In the genomic region with DNA sequence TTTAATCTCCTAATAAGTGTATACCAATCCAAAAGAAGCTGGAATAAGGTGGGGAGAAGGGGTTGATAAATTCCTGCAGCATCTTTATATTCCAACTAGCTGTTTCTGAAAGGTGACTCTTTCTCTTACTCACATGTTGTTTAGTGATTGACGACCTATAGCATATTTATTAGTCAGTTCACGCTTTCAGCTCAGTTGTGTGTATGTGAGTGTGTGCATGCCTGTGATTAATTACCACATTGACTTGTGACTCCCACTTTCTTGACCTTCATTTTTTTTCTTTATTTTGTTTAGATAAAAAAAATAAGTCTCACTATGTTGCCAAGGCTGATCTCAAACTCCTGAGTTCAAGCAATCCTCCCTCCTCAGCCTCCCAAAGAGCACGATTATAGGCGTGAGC, we compare ENCODE assay signal across 16 cellular contexts. TPM values are rescaled to one million over a fixed set of nuclear protein-coding genes. Genes with fewer than 3 reads are reported as not detected.
DNase-seq lines count a peak whose midpoint lies in the region; ATAC-seq and TF ChIP-seq lines count a peak whose summit lies in the region.
"Had no signal": no experiment of that assay in that cellular context is flagged by ENCODE, and none has a peak within 500 bp of the region (broad histone marks: within the 10 kb centered on the region; RNA-seq: fewer than 3 reads in every experiment).

No MANE protein-coding gene starts in this region.

- TF ChIP-seq CTCF in fibroblast of the aortic adventitia (IDR thresholded peaks at IDR 0.05; ENCODE audit: insufficient read depth, low read length) = no peak

- H3K4me1 Mint-ChIP-seq in T-helper 1 cell treated with Interleukin-12 subunit alpha and Interleukin-12 subunit beta and Interleukin-4 antibody, amounts not matched to agents 30 μg/mL and 1 μg/mL, for 36 hours (ENCODE audit: low read depth) = peaks cover 66% of the 10 kb centered on the region
- H3K4me1 Mint-ChIP-seq in activated T-helper 2 cell treated with anti-CD3 and anti-CD28 coated beads, Interferon-gamma antibody, Interleukin-2, Interleukin-4, amounts not matched to agents 10 μg/mL and 5 μg/mL and 100 μg/mL, durations not matched to agents 14 hours and 24 hours and 36 hours (ENCODE audit: low read depth) = peaks cover 69% of the 10 kb centered on the region
- peaks cover 23% of the 10 kb centered on the region for H3K4me1 Mint-ChIP-seq in stimulated activated memory B cell treated with anti-CD40 and anti-IgM and Interleukin-4, amounts not matched to agents 10 μg/mL and 1 μg/mL and 100 μg/mL, for 72 hours

- H3K4me3 ChIP-seq in fibroblast of the aortic adventitia (ENCODE audit: low read depth, low read length) = no peak overlapping the region

- H3K4me3 Mint-ChIP-seq in T-helper 1 cell treated with Interleukin-12 subunit alpha and Interleukin-12 subunit beta and Interleukin-4 antibody, amounts not matched to agents 30 μg/mL and 1 μg/mL, for 36 hours = no peak overlapping the region
- H3K4me3 Mint-ChIP-seq in activated T-helper 2 cell treated with anti-CD3 and anti-CD28 coated beads, Interferon-gamma antibody, Interleukin-2, Interleukin-4, amounts not matched to agents 10 μg/mL and 5 μg/mL and 100 μg/mL, durations not matched to agents 14 hours and 24 hours and 36 hours (ENCODE audit: low read depth) = no peak overlapping the region
- H3K4me3 Mint-ChIP-seq in stimulated activated memory B cell treated with anti-CD40 and anti-IgM and Interleukin-4, amounts not matched to agents 10 μg/mL and 1 μg/mL and 100 μg/mL, for 72 hours = no peak overlapping the region
- H3K4me3 Mint-ChIP-seq: activated naive CD4-positive, alpha-beta T cell treated with anti-CD3 and anti-CD28 coated beads for 36 hours; stimulated activated naive CD8-positive, alpha-beta T cell treated with anti-CD3 and anti-CD28 coated beads, Interleukin-15, Interleukin-2, amounts not matched to agents 100 ng/mL and 50 ng/mL, for 24 hours had no signal

- no peak for ATAC-seq in stimulated activated memory B cell treated with anti-CD40 and anti-IgM and Interleukin-4, amounts not matched to agents 10 μg/mL and 1 μg/mL and 100 μg/mL, for 72 hours
- ATAC-seq in HG03571 (IDR thresholded peaks at IDR 0.05; ENCODE audit: unreplicated experiment) = no peak
- ATAC-seq: sciatic nerve had no signal

- H3K36me3 Mint-ChIP-seq in T-helper 1 cell treated with Interleukin-12 subunit alpha and Interleukin-12 subunit beta and Interleukin-4 antibody, amounts not matched to agents 30 μg/mL and 1 μg/mL, for 36 hours (ENCODE audit: low read depth) = peaks cover 32% of the 10 kb centered on the region
- peaks cover 40% of the 10 kb centered on the region for H3K36me3 Mint-ChIP-seq in activated T-helper 2 cell treated with anti-CD3 and anti-CD28 coated beads, Interferon-gamma antibody, Interleukin-2, Interleukin-4, amounts not matched to agents 10 μg/mL and 5 μg/mL and 100 μg/mL, durations not matched to agents 14 hours and 24 hours and 36 hours (ENCODE audit: low read depth)
- H3K36me3 Mint-ChIP-seq in stimulated activated memory B cell treated with anti-CD40 and anti-IgM and Interleukin-4, amounts not matched to agents 10 μg/mL and 1 μg/mL and 100 μg/mL, for 72 hours = no peaks in the 10 kb centered on the region

- H3K27me3 Mint-ChIP-seq in T-helper 1 cell treated with Interleukin-12 subunit alpha and Interleukin-12 subunit beta and Interleukin-4 antibody, amounts not matched to agents 30 μg/mL and 1 μg/mL, for 36 hours (ENCODE audit: low read depth) = no peaks in the 10 kb centered on the region
- no peaks in the 10 kb centered on the region for H3K27me3 Mint-ChIP-seq in activated T-helper 2 cell treated with anti-CD3 and anti-CD28 coated beads, Interferon-gamma antibody, Interleukin-2, Interleukin-4, amounts not matched to agents 10 μg/mL and 5 μg/mL and 100 μg/mL, durations not matched to agents 14 hours and 24 hours and 36 hours (ENCODE audit: low read depth)
- H3K27me3 Mint-ChIP-seq in stimulated activated memory B cell treated with anti-CD40 and anti-IgM and Interleukin-4, amounts not matched to agents 10 μg/mL and 1 μg/mL and 100 μg/mL, for 72 hours = no peaks in the 10 kb centered on the region
- H3K27me3 Mint-ChIP-seq: stimulated activated naive CD8-positive, alpha-beta T cell treated with anti-CD3 and anti-CD28 coated beads, Interleukin-15, Interleukin-2, amounts not matched to agents 100 ng/mL and 50 ng/mL, for 24 hours had no signal

- peak overlapping the region; percentile 72 for H3K27ac Mint-ChIP-seq in T-helper 1 cell treated with Interleukin-12 subunit alpha and Interleukin-12 subunit beta and Interleukin-4 antibody, amounts not matched to agents 30 μg/mL and 1 μg/mL, for 36 hours
- peak overlapping the region; percentile 62 for H3K27ac Mint-ChIP-seq in activated T-helper 2 cell treated with anti-CD3 and anti-CD28 coated beads, Interferon-gamma antibody, Interleukin-2, Interleukin-4, amounts not matched to agents 10 μg/mL and 5 μg/mL and 100 μg/mL, durations not matched to agents 14 hours and 24 hours and 36 hours
- H3K27ac Mint-ChIP-seq in stimulated activated memory B cell treated with anti-CD40 and anti-IgM and Interleukin-4, amounts not matched to agents 10 μg/mL and 1 μg/mL and 100 μg/mL, for 72 hours = peak overlapping the region; percentile 4
- H3K27ac Mint-ChIP-seq: stimulated activated naive CD8-positive, alpha-beta T cell treated with anti-CD3 and anti-CD28 coated beads, Interleukin-15, Interleukin-2, amounts not matched to agents 100 ng/mL and 50 ng/mL, for 24 hours had no signal

- no peaks in the 10 kb centered on the region for H3K9me3 Mint-ChIP-seq in T-helper 1 cell treated with Interleukin-12 subunit alpha and Interleukin-12 subunit beta and Interleukin-4 antibody, amounts not matched to agents 30 μg/mL and 1 μg/mL, for 36 hours
- no peaks in the 10 kb centered on the region for H3K9me3 Mint-ChIP-seq in activated T-helper 2 cell treated with anti-CD3 and anti-CD28 coated beads, Interferon-gamma antibody, Interleukin-2, Interleukin-4, amounts not matched to agents 10 μg/mL and 5 μg/mL and 100 μg/mL, durations not matched to agents 14 hours and 24 hours and 36 hours
- H3K9me3 Mint-ChIP-seq in stimulated activated memory B cell treated with anti-CD40 and anti-IgM and Interleukin-4, amounts not matched to agents 10 μg/mL and 1 μg/mL and 100 μg/mL, for 72 hours = no peaks in the 10 kb centered on the region
- H3K9me3 Mint-ChIP-seq: activated naive CD4-positive, alpha-beta T cell treated with anti-CD3 and anti-CD28 coated beads for 36 hours; stimulated activated naive CD8-positive, alpha-beta T cell treated with anti-CD3 and anti-CD28 coated beads, Interleukin-15, Interleukin-2, amounts not matched to agents 100 ng/mL and 50 ng/mL, for 24 hours had no signal

- DNase-seq in T-helper 1 cell (no peak), fibroblast of the aortic adventitia (ENCODE audit: low read depth) (peak; percentile 31), inferior parietal cortex (ENCODE audit: extremely low spot score) (no peak), GOT3 (lab: John Stamatoyannopoulos, UW) (no peak)
- no peak for DNase-seq in activated T-helper 2 cell treated with anti-CD3 and anti-CD28 coated beads, Interferon-gamma antibody, Interleukin-2, Interleukin-4, amounts not matched to agents 10 μg/mL and 5 μg/mL and 100 μg/mL, durations not matched to agents 14 hours and 24 hours and 36 hours (ENCODE audit: low spot score)
- DNase-seq: activated CD4-positive, alpha-beta T cell treated with anti-CD3 and anti-CD28 coated beads, Interleukin-2, amount 50 U/mL, for 4 hours; activated naive CD4-positive, alpha-beta T cell treated with anti-CD3 and anti-CD28 coated beads for 36 hours; GF-D8; NCI-H187 treated with DMSO at 0.1 percent for 48 hours; NCI-H526 treated with DMSO at 0.1 percent for 48 hours; T-helper 9 cell had no signal

- intact Hi-C loops in activated T-helper 2 cell treated with anti-CD3 and anti-CD28 coated beads, Interferon-gamma antibody, Interleukin-2, Interleukin-4, amounts not matched to agents 10 μg/mL and 5 μg/mL and 100 μg/mL, durations not matched to agents 14 hours and 24 hours and 36 hours (cut with micrococcal nuclease) = loop anchor here (5.0 kb wide), 1 partner anchor 96 kb away; a partner anchor contains a TSS

RNA-seq across cellular contexts. Expression of a gene that starts 44.4 kb away (rescaled TPM):
- 50.3 and 50.8 TPM in 2 replicates for total RNA-seq in activated T-helper 2 cell treated with anti-CD3 and anti-CD28 coated beads, Interferon-gamma antibody, Interleukin-2, Interleukin-4, amounts not matched to agents 10 μg/mL and 5 μg/mL and 100 μg/mL, durations not matched to agents 14 hours and 24 hours and 36 hours
- 146 and 416 TPM in 2 replicates for total RNA-seq in fibroblast of the aortic adventitia (ENCODE audit: low replicate concordance)

Comparison
In these comparisons a context has a peak if more than half of its experiments do, and no peak if none do; other contexts are left out.
1. H3K27ac Mint-ChIP-seq: peak in every context shown above with its lines; median percentile 72 in T-helper 1 cell treated with Interleukin-12 subunit alpha and Interleukin-12 subunit beta and Interleukin-4 antibody, amounts not matched to agents 30 μg/mL and 1 μg/mL, for 36 hours; 62 in activated T-helper 2 cell treated with anti-CD3 and anti-CD28 coated beads, Interferon-gamma antibody, Interleukin-2, Interleukin-4, amounts not matched to agents 10 μg/mL and 5 μg/mL and 100 μg/mL, durations not matched to agents 14 hours and 24 hours and 36 hours; 4 in stimulated activated memory B cell treated with anti-CD40 and anti-IgM and Interleukin-4, amounts not matched to agents 10 μg/mL and 1 μg/mL and 100 μg/mL, for 72 hours.